Comparison of ENCODE assay signal across 11 cellular contexts in the genomic region with DNA sequence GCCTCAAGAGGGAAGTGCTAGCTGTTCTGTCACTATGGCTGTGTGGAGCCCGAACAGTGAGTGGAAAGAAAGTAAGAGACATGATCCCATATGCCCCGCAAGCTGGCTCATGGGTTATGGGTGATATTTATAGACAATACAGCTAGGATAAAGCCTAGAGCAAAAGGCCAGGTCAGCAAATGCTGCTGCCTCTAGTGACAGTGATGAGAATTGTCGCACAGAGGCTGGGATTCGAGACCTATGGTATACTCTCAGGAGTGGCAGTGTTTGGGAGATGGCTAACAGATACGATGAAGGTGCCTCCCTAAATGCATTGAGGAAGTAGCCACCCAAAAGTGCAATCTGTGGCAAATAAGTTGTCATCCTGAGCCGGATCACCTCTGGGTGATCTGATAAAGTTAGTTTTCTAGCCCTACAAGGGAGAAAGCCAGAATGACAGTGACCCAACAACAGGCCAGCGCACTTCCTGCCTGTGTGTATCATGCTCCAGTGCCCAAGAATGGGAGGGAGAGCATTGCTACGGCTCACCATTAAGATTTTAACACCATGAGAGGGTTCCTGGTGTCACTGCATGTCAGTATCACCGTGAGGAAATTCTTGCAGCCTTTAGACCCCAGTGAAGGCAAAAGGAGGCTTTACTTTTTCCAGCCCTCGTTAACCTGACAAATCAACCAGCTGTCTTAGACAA.
DNase-seq lines count a peak whose midpoint lies in the region; ATAC-seq and TF ChIP-seq lines count a peak whose summit lies in the region.
"Had no signal": no experiment of that assay in that cellular context is flagged by ENCODE, and none has a peak within 500 bp of the region (broad histone marks: within the 10 kb centered on the region; RNA-seq: fewer than 3 reads in every experiment).

No MANE protein-coding gene starts in this region.

- H3K9me3 ChIP-seq in HEK293 (ENCODE audit: control insufficient read depth, insufficient read depth, low read depth, low read length) = no peaks in the 10 kb centered on the region
- H3K9me3 ChIP-seq: heart right ventricle had no signal

- no peaks in the 10 kb centered on the region for H3K9me3 Mint-ChIP-seq in naive thymus-derived CD8-positive, alpha-beta T cell
- H3K9me3 Mint-ChIP-seq: activated CD4-positive, alpha-beta memory T cell treated with anti-CD3 and anti-CD28 coated beads, Interleukin-2, amount 10 ng/mL, durations not matched to agents 7 days and 5 days had no signal

- no peaks in the 10 kb centered on the region for H3K4me1 ChIP-seq in HEK293 (ENCODE audit: control insufficient read depth, insufficient read depth, low read length)
- H3K4me1 ChIP-seq: heart right ventricle had no signal

- no peak overlapping the region for H3K4me3 ChIP-seq in HEK293 (ENCODE audit: low read depth, low read length)
- H3K4me3 ChIP-seq: heart right ventricle had no signal

- peak; percentile 73 for ATAC-seq in left colon
- no peak for ATAC-seq in naive thymus-derived CD8-positive, alpha-beta T cell

- DNase-seq in NCI-H146 (lab: John Stamatoyannopoulos, UW) (peak; percentile 9), NCI-H146 treated with DMSO at 0.1 percent for 48 hours (lab: John Stamatoyannopoulos, UW; ENCODE audit: unreplicated experiment) (no peak), RWPE1 (ENCODE audit: low spot score) (peak; percentile 5), left colon (peak in 1 of 2 donors; percentile 18), substantia nigra (lab: John Stamatoyannopoulos, UW) (no peak), amniotic stem cell (lab: John Stamatoyannopoulos, UW) (no peak)
- DNase-seq in naive thymus-derived CD8-positive, alpha-beta T cell = no peak
- DNase-seq: activated CD4-positive, alpha-beta memory T cell treated with anti-CD3 and anti-CD28 coated beads, Interleukin-2, amount 10 ng/mL, durations not matched to agents 7 days and 5 days; heart right ventricle; NCI-H226 had no signal

- CTCF ChIA-PET in HEK293 (lab: Yijun Ruan, JAX) (interaction anchor here (0.6 to 7.9 kb wide), 16 partner anchors 9 to 669 kb away, joined by 3 to 163 read pairs (median 6); partner anchors contain the start of gene FAM136A), RWPE1 (lab: Yijun Ruan, JAX) (interaction anchor here (0.6 to 1.3 kb wide), 4 partner anchors 29 to 344 kb away, joined by 3 to 11 read pairs (median 4); partner anchors contain the start of gene FAM136A)

- H3K36me3 Mint-ChIP-seq in naive thymus-derived CD8-positive, alpha-beta T cell = no peaks in the 10 kb centered on the region

- POLR2A ChIA-PET in HEK293 (lab: Yijun Ruan, JAX) = no interaction called here
- POLR2A ChIA-PET in RWPE1 (lab: Yijun Ruan, JAX; ENCODE audit: low non-redundant PET) = no interaction called here
- POLR2A ChIA-PET in naive thymus-derived CD8-positive, alpha-beta T cell (lab: Charles Lee) = no interaction called here

- intact Hi-C loops in left colon (cut with DNase I, micrococcal nuclease) = no loop called here

- no peaks in the 10 kb centered on the region for H3K36me3 ChIP-seq in HEK293 (ENCODE audit: control insufficient read depth in 2 of 2, insufficient read depth in 1 of 2, low read length in 2 of 2)
- H3K36me3 ChIP-seq: heart right ventricle had no signal

- H3K4me1 Mint-ChIP-seq in naive thymus-derived CD8-positive, alpha-beta T cell = peaks cover 0 to 5% (median 1%) of the 10 kb centered on the region in 4 donors

- TF ChIP-seq CTCF in HEK293 (tag by site-specific recombination; IDR thresholded peaks at IDR 0.05) (0 out of 2 replicates have a peak, but pooled peaks have one; percentile 12), RWPE1 (conservative IDR thresholded peaks at IDR 0.05; ENCODE audit: low read depth) (no peak)

- no peak overlapping the region for H3K27ac Mint-ChIP-seq in naive thymus-derived CD8-positive, alpha-beta T cell
- H3K27ac Mint-ChIP-seq: activated CD4-positive, alpha-beta memory T cell treated with anti-CD3 and anti-CD28 coated beads, Interleukin-2, amount 10 ng/mL, durations not matched to agents 7 days and 5 days had no signal

- peaks cover 0 to 5% (median 2%) of the 10 kb centered on the region in 5 donors for H3K27me3 Mint-ChIP-seq in naive thymus-derived CD8-positive, alpha-beta T cell

- H3K27ac ChIP-seq in HEK293 (ENCODE audit: extremely low read depth, low read depth, low read length) (no peak overlapping the region), RWPE1 (no peak overlapping the region), substantia nigra (ENCODE audit: low read depth, low read length, poor library complexity, severe bottlenecking) (no peak overlapping the region)
- H3K27ac ChIP-seq: heart right ventricle had no signal

- H3K4me3 Mint-ChIP-seq in naive thymus-derived CD8-positive, alpha-beta T cell = no peak overlapping the region
- H3K4me3 Mint-ChIP-seq: activated CD4-positive, alpha-beta memory T cell treated with anti-CD3 and anti-CD28 coated beads, Interleukin-2, amount 10 ng/mL, durations not matched to agents 7 days and 5 days had no signal

TF ChIP-seq in HEK293, 187 proteins besides CTCF, POLR2A, EP300 and RAD21:
- no peak for TF ChIP-seq ZNF549 (tag by site-specific recombination; IDR thresholded peaks at IDR 0.05)
- TF ChIP-seq KLF8 (tag by site-specific recombination; IDR thresholded peaks at IDR 0.05) = no peak
- TF ChIP-seq ZNF707 (tag by site-specific recombination; IDR thresholded peaks at IDR 0.05) = no peak
- TF ChIP-seq ZNF302 (tag by site-specific recombination; IDR thresholded peaks at IDR 0.05; ENCODE audit: low read depth) = no peak
- TF ChIP-seq ZNF791 (tag by site-specific recombination; IDR thresholded peaks at IDR 0.05) = no peak
- no peak for TF ChIP-seq ZNF223 (tag by site-specific recombination; IDR thresholded peaks at IDR 0.05)
- TF ChIP-seq, protein P1, sequence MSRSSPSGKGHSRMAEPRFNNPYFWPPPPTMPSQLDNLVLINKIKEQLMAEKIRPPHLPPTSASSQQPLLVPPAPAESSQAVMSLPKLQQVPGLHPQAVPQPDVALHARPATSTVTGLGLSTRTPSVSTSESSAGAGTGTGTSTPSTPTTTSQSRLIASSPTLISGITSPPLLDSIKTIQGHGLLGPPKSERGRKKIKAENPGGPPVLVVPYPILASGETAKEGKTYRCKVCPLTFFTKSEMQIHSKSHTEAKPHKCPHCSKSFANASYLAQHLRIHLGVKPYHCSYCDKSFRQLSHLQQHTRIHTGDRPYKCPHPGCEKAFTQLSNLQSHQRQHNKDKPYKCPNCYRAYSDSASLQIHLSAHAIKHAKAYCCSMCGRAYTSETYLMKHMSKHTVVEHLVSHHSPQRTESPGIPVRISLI (tag by site-specific recombination; IDR thresholded peaks at IDR 0.05) = no peak

Comparison
In these comparisons a context has a peak if more than half of its experiments do, and no peak if none do; other contexts are left out.
1. DNase-seq: peak in NCI-H146 (single experiment) and RWPE1 (single experiment); none in NCI-H146 treated with DMSO at 0.1 percent for 48 hours (single experiment), substantia nigra (0 of 49), naive thymus-derived CD8-positive, alpha-beta T cell (0 of 10) and amniotic stem cell (single experiment).